11 cellular contexts compared by ENCODE assay signal in the genomic region with DNA sequence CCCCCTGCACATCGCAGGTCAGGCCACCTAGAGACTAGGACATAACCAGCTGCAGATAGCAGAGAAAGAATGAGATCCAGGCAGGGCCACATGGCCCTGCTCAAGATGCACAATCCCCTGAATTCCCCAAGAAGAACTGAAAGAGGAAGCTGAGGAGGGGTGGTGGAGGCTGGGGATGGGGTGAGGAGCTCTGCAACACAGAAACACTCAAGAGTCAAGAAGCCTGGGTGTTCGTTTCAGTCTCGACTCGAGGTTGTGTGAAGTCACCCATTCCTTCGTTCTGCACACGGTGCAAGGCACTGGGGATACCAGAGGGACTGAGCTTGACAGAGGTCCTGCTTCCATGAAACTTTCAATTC.
DNase-seq lines count a peak whose midpoint lies in the region; ATAC-seq and TF ChIP-seq lines count a peak whose summit lies in the region.
"Had no signal": no experiment of that assay in that cellular context is flagged by ENCODE, and none has a peak within 500 bp of the region (broad histone marks: within the 10 kb centered on the region; RNA-seq: fewer than 3 reads in every experiment).

No MANE protein-coding gene starts in this region.

- no TSS peak for BruUV-seq in OCI-LY7 (replicated peaks; lab: Mats Ljungman, UMichigan)

- H3K9me2 ChIP-seq in OCI-LY7 (ENCODE audit: insufficient read depth, low read length) = no peaks in the 10 kb centered on the region

- peaks cover 2% of the 10 kb centered on the region for H3K27me3 ChIP-seq in CD4-positive, CD25-positive, alpha-beta regulatory T cell (ENCODE audit: control insufficient read depth, insufficient read depth, low read length)

- H2AFZ ChIP-seq in OCI-LY7 (ENCODE audit: low read length) = peak overlapping the region; percentile 6; the same call in 1 of the 2 replicates

- H3K36me3 Mint-ChIP-seq in CD4-positive, CD25-positive, alpha-beta regulatory T cell = no peaks in the 10 kb centered on the region
- H3K36me3 Mint-ChIP-seq in HFFc6 (ENCODE audit: low read depth) = no peaks in the 10 kb centered on the region
- H3K36me3 Mint-ChIP-seq: brain had no signal

- no peaks in the 10 kb centered on the region for H3K4me1 Mint-ChIP-seq in CD4-positive, CD25-positive, alpha-beta regulatory T cell
- H3K4me1 Mint-ChIP-seq in HFFc6 (ENCODE audit: low read depth) = peaks cover 11% of the 10 kb centered on the region

- no peak for TF ChIP-seq CTCF in OCI-LY7 (conservative IDR thresholded peaks at IDR 0.05; ENCODE audit: low read length)
- TF ChIP-seq CTCF in HFFc6 (IDR thresholded peaks at IDR 0.05) = no peak

- H3K4me3 Mint-ChIP-seq in CD4-positive, CD25-positive, alpha-beta regulatory T cell = no peak overlapping the region
- H3K4me3 Mint-ChIP-seq in HFFc6 = no peak overlapping the region
- H3K4me3 Mint-ChIP-seq: brain had no signal

- no peaks in the 10 kb centered on the region for H3K9me3 Mint-ChIP-seq in CD4-positive, CD25-positive, alpha-beta regulatory T cell
- H3K9me3 Mint-ChIP-seq in HFFc6 = no peaks in the 10 kb centered on the region

- no peaks in the 10 kb centered on the region for H3K4me1 ChIP-seq in CD4-positive, CD25-positive, alpha-beta regulatory T cell (ENCODE audit: control insufficient read depth, insufficient read depth, low read length, poor library complexity, severe bottlenecking)
- H3K4me1 ChIP-seq in OCI-LY7 (ENCODE audit: insufficient read depth, low read length, poor library complexity, severe bottlenecking) = peaks cover 50% of the 10 kb centered on the region
- H3K4me1 ChIP-seq: foreskin keratinocyte had no signal

- no peaks in the 10 kb centered on the region for H3K36me3 ChIP-seq in CD4-positive, CD25-positive, alpha-beta regulatory T cell (ENCODE audit: control insufficient read depth, insufficient read depth, low read length)
- no peaks in the 10 kb centered on the region for H3K36me3 ChIP-seq in OCI-LY7 (ENCODE audit: insufficient read depth, low read length)

- DNase-seq in CD4-positive, CD25-positive, alpha-beta regulatory T cell = no peak
- DNase-seq in GM19240 (ENCODE audit: insufficient read length, low spot score) (peak; percentile 81), OCI-LY7 (ENCODE audit: low spot score) (peak; percentile 74), cerebellar cortex (ENCODE audit: low spot score) (no peak), HFFc6 (no peak), dedifferentiated amniotic fluid mesenchymal stem cell (ENCODE audit: extremely low spot score) (no peak), glomerular visceral epithelial cell (ENCODE audit: extremely low spot score) (no peak)
- DNase-seq: activated CD4-positive, alpha-beta T cell treated with anti-CD3 and anti-CD28 coated beads, Interleukin-2, amount 50 U/mL, for 1 hour; foreskin keratinocyte had no signal

- H3K27ac ChIP-seq in CD4-positive, CD25-positive, alpha-beta regulatory T cell (ENCODE audit: insufficient read depth, low read length, poor library complexity, severe bottlenecking) = no peak overlapping the region
- H3K27ac ChIP-seq in OCI-LY7 (ENCODE audit: low read depth, low read length, poor library complexity, severe bottlenecking) = peak overlapping the region; percentile 11
- H3K27ac ChIP-seq: foreskin keratinocyte had no signal

- H3K27me3 Mint-ChIP-seq in CD4-positive, CD25-positive, alpha-beta regulatory T cell = peaks cover 13% of the 10 kb centered on the region
- H3K27me3 Mint-ChIP-seq in HFFc6 (ENCODE audit: insufficient read depth) = peaks cover 46% of the 10 kb centered on the region

- peak overlapping the region; percentile 57 for H3K4me2 ChIP-seq in OCI-LY7 (ENCODE audit: low read length)

- POLR2A ChIA-PET in OCI-LY7 (lab: Charles Lee) = interaction anchor here (0.7 to 1.3 kb wide), 6 partner anchors 13 to 60 kb away, joined by 3 to 5 read pairs (median 4); no protein-coding TSS in a partner anchor

- H3K27ac Mint-ChIP-seq in CD4-positive, CD25-positive, alpha-beta regulatory T cell = no peak overlapping the region
- H3K27ac Mint-ChIP-seq in HFFc6 = no peak overlapping the region

- CTCF ChIA-PET in OCI-LY7 (lab: Charles Lee; ENCODE audit: unreplicated experiment) = no interaction called here

- intact Hi-C loops in OCI-LY7 (cut with micrococcal nuclease; ENCODE audit: unreplicated experiment) = loop anchor here (2.0 to 5.0 kb wide), 3 partner anchors 47 to 62 kb away; a partner anchor contains a TSS

- H3K9me3 ChIP-seq in CD4-positive, CD25-positive, alpha-beta regulatory T cell (ENCODE audit: control insufficient read depth in 2 of 2, low read length in 2 of 2) = no peaks in the 10 kb centered on the region
- no peaks in the 10 kb centered on the region for H3K9me3 ChIP-seq in OCI-LY7 (ENCODE audit: low read length)

- no peaks in the 10 kb centered on the region for H4K20me1 ChIP-seq in OCI-LY7 (ENCODE audit: insufficient read depth, low read length)

- H3K79me2 ChIP-seq in OCI-LY7 (ENCODE audit: insufficient read depth, low read depth, low read length) = no peaks in the 10 kb centered on the region

- H3K4me3 ChIP-seq in CD4-positive, CD25-positive, alpha-beta regulatory T cell (ENCODE audit: low read depth, low read length) = no peak overlapping the region
- H3K4me3 ChIP-seq in OCI-LY7 (ENCODE audit: low read depth, low read length, poor library complexity, severe bottlenecking) = peak overlapping the region; percentile 1

- peak; percentile 23 to 46 for ATAC-seq in CD4-positive, CD25-positive, alpha-beta regulatory T cell (ENCODE audit: low read depth in 2 of 2)
- ATAC-seq in HG02973 (IDR thresholded peaks at IDR 0.05; ENCODE audit: unreplicated experiment) = peak; percentile 54

Comparison
In these comparisons a context has a peak if more than half of its experiments do, and no peak if none do; other contexts are left out.
1. DNase-seq: peak in GM19240 (single experiment) and OCI-LY7 (single experiment); none in CD4-positive, CD25-positive, alpha-beta regulatory T cell (0 of 3), cerebellar cortex (single experiment), HFFc6 (single experiment), dedifferentiated amniotic fluid mesenchymal stem cell (single experiment) and glomerular visceral epithelial cell (single experiment).